ENCODE assay signal across 1 cellular context in the genomic region with DNA sequence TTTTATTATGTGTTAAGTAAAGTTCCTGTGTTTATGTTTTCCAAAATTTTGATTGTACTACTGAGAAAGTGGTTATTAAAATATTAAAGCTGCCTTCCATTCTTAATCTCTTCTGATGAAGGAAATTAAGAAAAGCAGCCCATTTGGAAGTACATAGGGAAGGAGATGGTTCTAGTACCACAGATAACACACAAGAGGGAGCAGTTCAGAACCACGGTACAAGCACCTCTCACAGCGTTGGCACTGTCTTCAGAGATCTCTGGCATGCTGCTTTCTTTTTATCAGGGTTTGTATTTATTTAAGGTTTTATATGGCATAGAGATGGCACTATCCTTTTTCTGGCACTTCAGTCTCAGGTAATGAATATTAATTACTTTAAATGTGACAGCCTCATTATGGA.
TF ChIP-seq lines count a peak whose summit lies in the region.

No MANE protein-coding gene starts in this region.

TF ChIP-seq in GM23338, 12 proteins besides CTCF, POLR2A, EP300 and RAD21 (continued from another document):
- TF ChIP-seq, protein P1, sequence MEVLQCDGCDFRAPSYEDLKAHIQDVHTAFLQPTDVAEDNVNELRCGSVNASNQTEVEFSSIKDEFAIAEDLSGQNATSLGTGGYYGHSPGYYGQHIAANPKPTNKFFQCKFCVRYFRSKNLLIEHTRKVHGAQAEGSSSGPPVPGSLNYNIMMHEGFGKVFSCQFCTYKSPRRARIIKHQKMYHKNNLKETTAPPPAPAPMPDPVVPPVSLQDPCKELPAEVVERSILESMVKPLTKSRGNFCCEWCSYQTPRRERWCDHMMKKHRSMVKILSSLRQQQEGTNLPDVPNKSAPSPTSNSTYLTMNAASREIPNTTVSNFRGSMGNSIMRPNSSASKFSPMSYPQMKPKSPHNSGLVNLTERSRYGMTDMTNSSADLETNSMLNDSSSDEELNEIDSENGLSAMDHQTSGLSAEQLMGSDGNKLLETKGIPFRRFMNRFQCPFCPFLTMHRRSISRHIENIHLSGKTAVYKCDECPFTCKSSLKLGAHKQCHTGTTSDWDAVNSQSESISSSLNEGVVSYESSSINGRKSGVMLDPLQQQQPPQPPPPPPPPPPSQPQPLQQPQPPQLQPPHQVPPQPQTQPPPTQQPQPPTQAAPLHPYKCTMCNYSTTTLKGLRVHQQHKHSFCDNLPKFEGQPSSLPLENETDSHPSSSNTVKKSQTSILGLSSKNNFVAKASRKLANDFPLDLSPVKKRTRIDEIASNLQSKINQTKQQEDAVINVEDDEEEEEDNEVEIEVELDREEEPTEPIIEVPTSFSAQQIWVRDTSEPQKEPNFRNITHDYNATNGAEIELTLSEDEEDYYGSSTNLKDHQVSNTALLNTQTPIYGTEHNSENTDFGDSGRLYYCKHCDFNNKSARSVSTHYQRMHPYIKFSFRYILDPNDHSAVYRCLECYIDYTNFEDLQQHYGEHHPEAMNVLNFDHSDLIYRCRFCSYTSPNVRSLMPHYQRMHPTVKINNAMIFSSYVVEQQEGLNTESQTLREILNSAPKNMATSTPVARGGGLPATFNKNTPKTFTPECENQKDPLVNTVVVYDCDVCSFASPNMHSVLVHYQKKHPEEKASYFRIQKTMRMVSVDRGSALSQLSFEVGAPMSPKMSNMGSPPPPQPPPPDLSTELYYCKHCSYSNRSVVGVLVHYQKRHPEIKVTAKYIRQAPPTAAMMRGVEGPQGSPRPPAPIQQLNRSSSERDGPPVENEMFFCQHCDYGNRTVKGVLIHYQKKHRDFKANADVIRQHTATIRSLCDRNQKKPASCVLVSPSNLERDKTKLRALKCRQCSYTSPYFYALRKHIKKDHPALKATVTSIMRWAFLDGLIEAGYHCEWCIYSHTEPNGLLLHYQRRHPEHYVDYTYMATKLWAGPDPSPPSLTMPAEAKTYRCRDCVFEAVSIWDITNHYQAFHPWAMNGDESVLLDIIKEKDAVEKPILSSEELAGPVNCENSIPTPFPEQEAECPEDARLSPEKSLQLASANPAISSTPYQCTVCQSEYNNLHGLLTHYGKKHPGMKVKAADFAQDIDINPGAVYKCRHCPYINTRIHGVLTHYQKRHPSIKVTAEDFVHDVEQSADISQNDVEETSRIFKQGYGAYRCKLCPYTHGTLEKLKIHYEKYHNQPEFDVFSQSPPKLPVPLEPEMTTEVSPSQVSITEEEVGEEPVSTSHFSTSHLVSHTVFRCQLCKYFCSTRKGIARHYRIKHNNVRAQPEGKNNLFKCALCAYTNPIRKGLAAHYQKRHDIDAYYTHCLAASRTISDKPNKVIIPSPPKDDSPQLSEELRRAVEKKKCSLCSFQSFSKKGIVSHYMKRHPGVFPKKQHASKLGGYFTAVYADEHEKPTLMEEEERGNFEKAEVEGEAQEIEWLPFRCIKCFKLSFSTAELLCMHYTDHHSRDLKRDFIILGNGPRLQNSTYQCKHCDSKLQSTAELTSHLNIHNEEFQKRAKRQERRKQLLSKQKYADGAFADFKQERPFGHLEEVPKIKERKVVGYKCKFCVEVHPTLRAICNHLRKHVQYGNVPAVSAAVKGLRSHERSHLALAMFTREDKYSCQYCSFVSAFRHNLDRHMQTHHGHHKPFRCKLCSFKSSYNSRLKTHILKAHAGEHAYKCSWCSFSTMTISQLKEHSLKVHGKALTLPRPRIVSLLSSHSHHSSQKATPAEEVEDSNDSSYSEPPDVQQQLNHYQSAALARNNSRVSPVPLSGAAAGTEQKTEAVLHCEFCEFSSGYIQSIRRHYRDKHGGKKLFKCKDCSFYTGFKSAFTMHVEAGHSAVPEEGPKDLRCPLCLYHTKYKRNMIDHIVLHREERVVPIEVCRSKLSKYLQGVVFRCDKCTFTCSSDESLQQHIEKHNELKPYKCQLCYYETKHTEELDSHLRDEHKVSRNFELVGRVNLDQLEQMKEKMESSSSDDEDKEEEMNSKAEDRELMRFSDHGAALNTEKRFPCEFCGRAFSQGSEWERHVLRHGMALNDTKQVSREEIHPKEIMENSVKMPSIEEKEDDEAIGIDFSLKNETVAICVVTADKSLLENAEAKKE (CRISPR knock-in tag; IDR thresholded peaks at IDR 0.05) = no peak
- TF ChIP-seq ZNF331 (CRISPR knock-in tag; IDR thresholded peaks at IDR 0.05; ENCODE audit: low read depth) (no peak), POLR2AphosphoS5 (IDR thresholded peaks at IDR 0.05; ENCODE audit: low read depth) (no peak), NANOG (IDR thresholded peaks at IDR 0.05; ENCODE audit: borderline replicate concordance) (no peak), STAT1 (IDR thresholded peaks at IDR 0.05; ENCODE audit: unreplicated experiment) (no peak), CREB1 (CRISPR knock-in tag; IDR thresholded peaks at IDR 0.05; ENCODE audit: low read depth) (no peak), EZH2phosphoT487 (IDR thresholded peaks at IDR 0.05; ENCODE audit: unreplicated experiment) (no peak), JUNB (IDR thresholded peaks at IDR 0.05; ENCODE audit: unreplicated experiment) (no peak), ZNF114 (CRISPR knock-in tag; IDR thresholded peaks at IDR 0.05) (no peak)
- TF ChIP-seq, protein P2, sequence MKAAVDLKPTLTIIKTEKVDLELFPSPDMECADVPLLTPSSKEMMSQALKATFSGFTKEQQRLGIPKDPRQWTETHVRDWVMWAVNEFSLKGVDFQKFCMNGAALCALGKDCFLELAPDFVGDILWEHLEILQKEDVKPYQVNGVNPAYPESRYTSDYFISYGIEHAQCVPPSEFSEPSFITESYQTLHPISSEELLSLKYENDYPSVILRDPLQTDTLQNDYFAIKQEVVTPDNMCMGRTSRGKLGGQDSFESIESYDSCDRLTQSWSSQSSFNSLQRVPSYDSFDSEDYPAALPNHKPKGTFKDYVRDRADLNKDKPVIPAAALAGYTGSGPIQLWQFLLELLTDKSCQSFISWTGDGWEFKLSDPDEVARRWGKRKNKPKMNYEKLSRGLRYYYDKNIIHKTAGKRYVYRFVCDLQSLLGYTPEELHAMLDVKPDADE (IDR thresholded peaks at IDR 0.05) = no peak
- TF ChIP-seq, protein P3, sequence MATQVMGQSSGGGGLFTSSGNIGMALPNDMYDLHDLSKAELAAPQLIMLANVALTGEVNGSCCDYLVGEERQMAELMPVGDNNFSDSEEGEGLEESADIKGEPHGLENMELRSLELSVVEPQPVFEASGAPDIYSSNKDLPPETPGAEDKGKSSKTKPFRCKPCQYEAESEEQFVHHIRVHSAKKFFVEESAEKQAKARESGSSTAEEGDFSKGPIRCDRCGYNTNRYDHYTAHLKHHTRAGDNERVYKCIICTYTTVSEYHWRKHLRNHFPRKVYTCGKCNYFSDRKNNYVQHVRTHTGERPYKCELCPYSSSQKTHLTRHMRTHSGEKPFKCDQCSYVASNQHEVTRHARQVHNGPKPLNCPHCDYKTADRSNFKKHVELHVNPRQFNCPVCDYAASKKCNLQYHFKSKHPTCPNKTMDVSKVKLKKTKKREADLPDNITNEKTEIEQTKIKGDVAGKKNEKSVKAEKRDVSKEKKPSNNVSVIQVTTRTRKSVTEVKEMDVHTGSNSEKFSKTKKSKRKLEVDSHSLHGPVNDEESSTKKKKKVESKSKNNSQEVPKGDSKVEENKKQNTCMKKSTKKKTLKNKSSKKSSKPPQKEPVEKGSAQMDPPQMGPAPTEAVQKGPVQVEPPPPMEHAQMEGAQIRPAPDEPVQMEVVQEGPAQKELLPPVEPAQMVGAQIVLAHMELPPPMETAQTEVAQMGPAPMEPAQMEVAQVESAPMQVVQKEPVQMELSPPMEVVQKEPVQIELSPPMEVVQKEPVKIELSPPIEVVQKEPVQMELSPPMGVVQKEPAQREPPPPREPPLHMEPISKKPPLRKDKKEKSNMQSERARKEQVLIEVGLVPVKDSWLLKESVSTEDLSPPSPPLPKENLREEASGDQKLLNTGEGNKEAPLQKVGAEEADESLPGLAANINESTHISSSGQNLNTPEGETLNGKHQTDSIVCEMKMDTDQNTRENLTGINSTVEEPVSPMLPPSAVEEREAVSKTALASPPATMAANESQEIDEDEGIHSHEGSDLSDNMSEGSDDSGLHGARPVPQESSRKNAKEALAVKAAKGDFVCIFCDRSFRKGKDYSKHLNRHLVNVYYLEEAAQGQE (IDR thresholded peaks at IDR 0.05; ENCODE audit: unreplicated experiment) = no peak
